ENCODE assay signal across 7 cellular contexts in genomic region chr1:223244366-223245103, GRCh38.
DNase-seq lines count a peak whose midpoint lies in the region; ATAC-seq and TF ChIP-seq lines count a peak whose summit lies in the region.

No MANE protein-coding gene starts in this region.

- no peaks in the 10 kb centered on the region for H3K4me1 ChIP-seq in mucosa of descending colon (ENCODE audit: low read depth)

- intact Hi-C loops in mucosa of descending colon (cut with DNase I, micrococcal nuclease), result no loop called here

- DNase-seq in mucosa of descending colon (no peak), NCI-H748 (lab: John Stamatoyannopoulos, UW; ENCODE audit: unreplicated experiment) (no peak), cortex of kidney (lab: John Stamatoyannopoulos, UW) (no peak), MG63 (no peak)

- H3K27me3 ChIP-seq in MG63, result no peaks in the 10 kb centered on the region

- TF ChIP-seq CTCF in WI38 (IDR thresholded peaks at IDR 0.05; ENCODE audit: low read depth, low read length), result peak; percentile 24; the same call in 1 of the 2 replicates
- no peak for TF ChIP-seq CTCF in mucosa of descending colon (IDR thresholded peaks at IDR 0.05)

- ATAC-seq in GM18505 (IDR thresholded peaks at IDR 0.05; ENCODE audit: unreplicated experiment) (peak; percentile 47), HG02678 (IDR thresholded peaks at IDR 0.05; ENCODE audit: unreplicated experiment) (peak; percentile 74), mucosa of descending colon (peak; percentile 22)

- no peak for TF ChIP-seq POLR2A in GM18505 (IDR thresholded peaks at IDR 0.05; ENCODE audit: borderline replicate concordance, extremely low read depth, insufficient read depth, insufficient read length)

- H3K36me3 ChIP-seq in mucosa of descending colon (ENCODE audit: low read depth) (no peaks in the 10 kb centered on the region), MG63 (no peaks in the 10 kb centered on the region)

- H3K9me3 ChIP-seq in mucosa of descending colon (no peaks in the 10 kb centered on the region), MG63 (no peaks in the 10 kb centered on the region)

- H3K4me3 ChIP-seq in WI38 (ENCODE audit: low read depth, low read length), result no peak overlapping the region
- H3K4me3 ChIP-seq in mucosa of descending colon, result no peak overlapping the region
- no peak overlapping the region for H3K4me3 ChIP-seq in MG63

Comparison
In these comparisons a context has a peak if more than half of its experiments do, and no peak if none do; other contexts are left out.
1. ATAC-seq: peak in every context shown above with its lines; median percentile 74 in HG02678; 47 in GM18505; 22 in mucosa of descending colon.